ENCODE assay signal across 23 cellular contexts in genomic region chr3:52398670-52399081, GRCh38. TPM values are rescaled to one million over a fixed set of nuclear protein-coding genes. Genes with fewer than 3 reads are reported as not detected.
DNase-seq lines count a peak whose midpoint lies in the region; ATAC-seq, FAIRE-seq and TF ChIP-seq lines count a peak whose summit lies in the region.
"Had no signal": no experiment of that assay in that cellular context is flagged by ENCODE, and none has a peak within 500 bp of the region (broad histone marks: within the 10 kb centered on the region; RNA-seq: fewer than 3 reads in every experiment).

No MANE protein-coding gene starts in this region.

- H3K4me2 ChIP-seq in HepG2 (ENCODE audit: low read depth, low read length), result no peak overlapping the region
- H3K4me2 ChIP-seq: A549, BLaER1 had no signal

- POLR2A ChIA-PET in Panc1 (lab: Charles Lee) (interaction anchor here (0.6 kb wide), 1 partner anchor 120 kb away, joined by 4 read pairs; the partner anchor contains the start of gene WDR82), HepG2 (lab: Yijun Ruan, JAX) (no interaction called here)

- no peak for TF ChIP-seq RAD21 in HepG2 (CRISPR knock-in tag; IDR thresholded peaks at IDR 0.05)

- CTCF ChIA-PET in Panc1 (lab: Charles Lee) (no interaction called here), HepG2 (lab: Yijun Ruan, JAX; ENCODE audit: low intra/inter-chr PET ratio, low total read pairs) (no interaction called here)

- H3K36me3 ChIP-seq in cardiac muscle cell (peaks cover 20% of the 10 kb centered on the region), Panc1 (ENCODE audit: control insufficient read depth, insufficient read depth, low read length) (no peaks in the 10 kb centered on the region), HepG2 (replicated peaks in 1 of 2; ENCODE audit: control insufficient read depth in 1 of 2, insufficient read depth in 2 of 2, low read length in 2 of 2) (peaks cover 2 to 24% of the 10 kb centered on the region in 2 experiments; a peak in 4 of 5 replicates), upper lobe of right lung (peaks cover 30% of the 10 kb centered on the region)

- H3K4me3 ChIP-seq in cardiac muscle cell, result no peak overlapping the region
- no peak overlapping the region for H3K4me3 ChIP-seq in Panc1 (ENCODE audit: low read depth in 2 of 2, low read length in 2 of 2)
- H3K4me3 ChIP-seq in HepG2 (replicated peaks in 1 of 3; ENCODE audit: insufficient read depth in 1 of 3, low read depth in 2 of 3, low read length in 3 of 3), result no peak overlapping the region
- H3K4me3 ChIP-seq in upper lobe of right lung, result no peak overlapping the region
- H3K4me3 ChIP-seq: A549, BLaER1 had no signal

- no peaks in the 10 kb centered on the region for H3K79me2 ChIP-seq in HepG2 (ENCODE audit: insufficient read depth, low read length)

- H4K20me1 ChIP-seq in HepG2 (ENCODE audit: insufficient read depth, low read length), result no peaks in the 10 kb centered on the region

- ATAC-seq in left cardiac atrium, result no peak
- 0 out of 2 replicates have a peak, but pooled peaks have one; percentile 22 for ATAC-seq in Panc1
- ATAC-seq in HepG2, result peak; percentile 8; the same call in 2 of the 3 replicates
- no peak for ATAC-seq in upper lobe of right lung
- ATAC-seq: A549 had no signal

- H3K4me1 ChIP-seq in cardiac muscle cell (ENCODE audit: low read depth), result no peaks in the 10 kb centered on the region
- H3K4me1 ChIP-seq in Panc1 (ENCODE audit: control insufficient read depth, insufficient read depth, low read length), result no peaks in the 10 kb centered on the region
- H3K4me1 ChIP-seq in HepG2 (ENCODE audit: insufficient read depth, low read length), result peaks cover 12% of the 10 kb centered on the region; the same call in 1 of the 2 replicates
- no peaks in the 10 kb centered on the region for H3K4me1 ChIP-seq in upper lobe of right lung
- H3K4me1 ChIP-seq: A549, BLaER1 had no signal

- DNase-seq in cardiac muscle cell (ENCODE audit: low read depth in 1 of 2, low spot score in 1 of 2), result no peak
- no peak for DNase-seq in left cardiac atrium
- no peak for DNase-seq in Panc1 (ENCODE audit: low read depth, low spot score)
- no peak for DNase-seq in HepG2 (ENCODE audit: low spot score)
- peak; percentile 38 for DNase-seq in upper lobe of right lung
- no peak for DNase-seq in GM13976 (ENCODE audit: low spot score)
- no peak for DNase-seq in dermis blood vessel endothelial cell
- DNase-seq: CD4-positive, alpha-beta memory T cell; DMS153; GDM1; GOT3; MM.1S; NCI-H1092; NCI-H1436 treated with DMSO at 0.1 percent for 48 hours; NCI-H2081; NCI-H2171 treated with DMSO at 0.1 percent for 48 hours; NCI-H446; SIG-M5 had no signal

- BruUV-seq in Panc1 (replicated peaks; lab: Mats Ljungman, UMichigan), result no TSS peak
- no TSS peak for BruUV-seq in HepG2 (replicated peaks; lab: Mats Ljungman, UMichigan)

- peak overlapping the region; percentile 3 for H3K27ac ChIP-seq in cardiac muscle cell
- H3K27ac ChIP-seq in Panc1 (ENCODE audit: low read length), result no peak overlapping the region
- no peak overlapping the region for H3K27ac ChIP-seq in HepG2 (ENCODE audit: extremely low read length, insufficient read depth, low read length)
- H3K27ac ChIP-seq in upper lobe of right lung, result no peak overlapping the region
- H3K27ac ChIP-seq: A549, BLaER1 had no signal

- no peak overlapping the region for H3K9ac ChIP-seq in HepG2 (ENCODE audit: insufficient read depth, low read depth, low read length)
- H3K9ac ChIP-seq: BLaER1 had no signal

- TF ChIP-seq CTCF in cardiac muscle cell (IDR thresholded peaks at IDR 0.05; ENCODE audit: low read depth, low read length) (no peak), Panc1 (IDR thresholded peaks at IDR 0.05) (no peak), HepG2 (CRISPR knock-in tag; IDR thresholded peaks at IDR 0.05) (no peak), upper lobe of right lung (IDR thresholded peaks at IDR 0.05) (no peak), GM13976 (IDR thresholded peaks at IDR 0.05; ENCODE audit: borderline replicate concordance, control extremely low read depth, extremely low read depth, insufficient read depth, missing control alignments) (no peak)

- H3K9me3 ChIP-seq in cardiac muscle cell (ENCODE audit: low read depth) (no peaks in the 10 kb centered on the region), Panc1 (ENCODE audit: control insufficient read depth, insufficient read depth, low read depth, low read length) (no peaks in the 10 kb centered on the region), HepG2 (ENCODE audit: low read length) (no peaks in the 10 kb centered on the region), upper lobe of right lung (no peaks in the 10 kb centered on the region)
- H3K9me3 ChIP-seq: A549, BLaER1 had no signal

- in situ Hi-C loops in Panc1 (cut with HindIII; ENCODE audit: low pct_unique_long_range_greater_than_20kb, low sequenced_read_pairs), result no loop called here
- in situ Hi-C loops in HepG2 (cut with HindIII; ENCODE audit: extremely low pct_ligation_motif_present, low pct_unique_long_range_greater_than_20kb), result no loop called here
- in situ Hi-C loops in GM13976 (cut with MboI; ENCODE audit: low sequenced_read_pairs, unreplicated experiment), result no loop called here

- 0 out of 4 replicates have a peak, but pooled peaks of 1 of the 2 experiments have one; percentile 13 for TF ChIP-seq POLR2A in HepG2 (IDR thresholded peaks at IDR 0.05; ENCODE audit: insufficient read depth in 1 of 2, low read depth in 2 of 2, low read length in 2 of 2)

- WGBS in HepG2 (ENCODE audit: low lambda C conversion rate), result 80% methylated on average over 5 of the region's 5 CpGs

- intact Hi-C loops in left cardiac atrium (cut with DNase I) (no loop called here), Panc1 (cut with micrococcal nuclease; ENCODE audit: unreplicated experiment) (no loop called here), HepG2 (cut with micrococcal nuclease; ENCODE audit: unreplicated experiment) (no loop called here), upper lobe of right lung (cut with DNase I) (no loop called here)

- H3K27me3 ChIP-seq in cardiac muscle cell (no peaks in the 10 kb centered on the region), Panc1 (ENCODE audit: control insufficient read depth, insufficient read depth, low read length) (no peaks in the 10 kb centered on the region), HepG2 (ENCODE audit: control insufficient read depth in 1 of 2, insufficient read depth in 2 of 2, low read length in 2 of 2) (no peaks in the 10 kb centered on the region), upper lobe of right lung (no peaks in the 10 kb centered on the region)
- H3K27me3 ChIP-seq: BLaER1 had no signal

- H2AFZ ChIP-seq in HepG2 (ENCODE audit: low read length), result no peak overlapping the region

- FAIRE-seq in HepG2 (lab: Jason Lieb, UNC), result no peak
- FAIRE-seq: A549, RCC 7860 had no signal

- no peak for TF ChIP-seq EP300 in HepG2 (IDR thresholded peaks at IDR 0.05; ENCODE audit: low read depth in 2 of 2, low read length in 2 of 2)
- no peak for TF ChIP-seq EP300 in HepG2 (CRISPR knock-in tag; IDR thresholded peaks at IDR 0.05; ENCODE audit: borderline replicate concordance)

RNA-seq across cellular contexts. Expression of gene BAP1, which starts 11.1 kb away (rescaled TPM):
- total RNA-seq in cardiac muscle cell (100 and 115 TPM in 2 replicates), left cardiac atrium (10 to 100 TPM; 52.6 to 62.4 TPM), Panc1 (2021; ENCODE audit: unreplicated experiment) (69.6 TPM), HepG2 (2016; rRNA removed; fragmentation: Illumina TruSeq; extraction: Trizol) (46.9 and 59.1 TPM in 2 replicates), upper lobe of right lung (71.4 TPM), dermis blood vessel endothelial cell (72.7 and 92.1 TPM in 2 replicates)
- polyA plus RNA-seq in cardiac muscle cell (63.7 and 67.9 TPM in 2 replicates), HepG2 (2011; rRNA removed) (66.1 and 67.1 TPM in 2 replicates)
- polyA plus RNA-seq in Panc1 (2012; ENCODE audit: insufficient read length), result 73.4 TPM
- total RNA-seq in HepG2 (2016; cell fraction: cytosol; rRNA removed; fragmentation: Illumina TruSeq; extraction: Trizol; ENCODE audit: low read depth), result 21.1 and 21.7 TPM in 2 replicates
- total RNA-seq in HepG2 (2016; cell fraction: insoluble cytoplasmic fraction; rRNA removed; fragmentation: Illumina TruSeq; extraction: Trizol), result 42.9 and 60.4 TPM in 2 replicates
- 58.0 and 59.4 TPM in 2 replicates for total RNA-seq in HepG2 (2016; cell fraction: membrane; rRNA removed; fragmentation: Illumina TruSeq; extraction: Trizol)
- 36.8 and 40.5 TPM in 2 replicates for total RNA-seq in HepG2 (2016; cell fraction: nucleus; rRNA removed; fragmentation: Illumina TruSeq; extraction: Trizol)
- polyA plus RNA-seq in HepG2 (2011; cell fraction: cytosol; rRNA removed), result 48.2 and 60.5 TPM in 2 replicates
- 163 and 192 TPM in 2 replicates for polyA plus RNA-seq in HepG2 (2011; cell fraction: nucleus; rRNA removed)
- polyA plus RNA-seq in HepG2 (2012), result 45.8 and 59.1 TPM in 2 replicates
- polyA plus RNA-seq in HepG2 (2016; cell fraction: cytosol; fragmentation: Illumina TruSeq; extraction: Trizol; ENCODE audit: low read depth), result 15.5 and 16.5 TPM in 2 replicates
- 43.9 and 49.5 TPM in 2 replicates for polyA plus RNA-seq in HepG2 (2016; cell fraction: insoluble cytoplasmic fraction; fragmentation: Illumina TruSeq; extraction: Trizol; ENCODE audit: low read depth)
- polyA plus RNA-seq in HepG2 (2016; cell fraction: membrane; fragmentation: Illumina TruSeq; extraction: Trizol; ENCODE audit: low read depth), result 45.8 and 47.0 TPM in 2 replicates
- polyA plus RNA-seq in HepG2 (2016; cell fraction: nucleus; fragmentation: Illumina TruSeq; extraction: Trizol; ENCODE audit: insufficient read depth, low read depth), result 76.0 and 87.9 TPM in 2 replicates
- 109 and 119 TPM in 2 replicates for polyA minus RNA-seq in HepG2 (2011; rRNA and poly(A)+ RNA removed; ENCODE audit: low replicate concordance)
- 30.5 and 32.0 TPM in 2 replicates for polyA minus RNA-seq in HepG2 (2011; cell fraction: cytosol; rRNA and poly(A)+ RNA removed)
- polyA minus RNA-seq in HepG2 (2011; cell fraction: nucleus; rRNA and poly(A)+ RNA removed), result 42.9 and 47.1 TPM in 2 replicates

RNA-seq across cellular contexts. Expression of gene PHF7, which starts 11.8 kb away (rescaled TPM):
- total RNA-seq in cardiac muscle cell, result 14.2 and 22.9 TPM in 2 replicates
- 24.3 and 47.8 TPM in 2 replicates for polyA plus RNA-seq in cardiac muscle cell
- total RNA-seq in left cardiac atrium, result 10 to 100 TPM; 13.1 to 16.0 TPM
- 12.0 TPM for total RNA-seq in Panc1 (2021; ENCODE audit: unreplicated experiment)
- polyA plus RNA-seq in Panc1 (2012; ENCODE audit: insufficient read length), result 2.6 TPM
- total RNA-seq in HepG2 (2016; rRNA removed; fragmentation: Illumina TruSeq; extraction: Trizol), result 4.5 and 5.2 TPM in 2 replicates
- 6.6 and 9.4 TPM in 2 replicates for total RNA-seq in HepG2 (2016; cell fraction: cytosol; rRNA removed; fragmentation: Illumina TruSeq; extraction: Trizol; ENCODE audit: low read depth)
- 4.7 TPM in 2 replicates for total RNA-seq in HepG2 (2016; cell fraction: insoluble cytoplasmic fraction; rRNA removed; fragmentation: Illumina TruSeq; extraction: Trizol)
- total RNA-seq in HepG2 (2016; cell fraction: membrane; rRNA removed; fragmentation: Illumina TruSeq; extraction: Trizol), result 8.8 and 9.5 TPM in 2 replicates
- total RNA-seq in HepG2 (2016; cell fraction: nucleus; rRNA removed; fragmentation: Illumina TruSeq; extraction: Trizol), result 5.2 and 5.7 TPM in 2 replicates
- polyA plus RNA-seq in HepG2 (2011; rRNA removed), result 8.8 and 12.6 TPM in 2 replicates
- polyA plus RNA-seq in HepG2 (2011; cell fraction: cytosol; rRNA removed), result 5.8 and 6.9 TPM in 2 replicates
- polyA plus RNA-seq in HepG2 (2011; cell fraction: nucleus; rRNA removed), result 20.4 and 21.4 TPM in 2 replicates
- polyA plus RNA-seq in HepG2 (2012), result 6.3 and 8.7 TPM in 2 replicates
- polyA plus RNA-seq in HepG2 (2016; cell fraction: cytosol; fragmentation: Illumina TruSeq; extraction: Trizol; ENCODE audit: low read depth), result 4.0 and 5.7 TPM in 2 replicates
- 4.4 and 4.9 TPM in 2 replicates for polyA plus RNA-seq in HepG2 (2016; cell fraction: insoluble cytoplasmic fraction; fragmentation: Illumina TruSeq; extraction: Trizol; ENCODE audit: low read depth)
- 5.7 and 8.0 TPM in 2 replicates for polyA plus RNA-seq in HepG2 (2016; cell fraction: membrane; fragmentation: Illumina TruSeq; extraction: Trizol; ENCODE audit: low read depth)
- 11.1 and 11.4 TPM in 2 replicates for polyA plus RNA-seq in HepG2 (2016; cell fraction: nucleus; fragmentation: Illumina TruSeq; extraction: Trizol; ENCODE audit: insufficient read depth, low read depth)
- 6.1 and 6.8 TPM in 2 replicates for polyA minus RNA-seq in HepG2 (2011; rRNA and poly(A)+ RNA removed; ENCODE audit: low replicate concordance)
- polyA minus RNA-seq in HepG2 (2011; cell fraction: cytosol; rRNA and poly(A)+ RNA removed), result 3.0 and 4.6 TPM in 2 replicates
- polyA minus RNA-seq in HepG2 (2011; cell fraction: nucleus; rRNA and poly(A)+ RNA removed), result 17.4 and 17.6 TPM in 2 replicates
- total RNA-seq in upper lobe of right lung, result 6.8 TPM
- total RNA-seq in dermis blood vessel endothelial cell, result 2.9 and 4.4 TPM in 2 replicates

RNA-seq across cellular contexts. Expression of gene SEMA3G, which starts 46.2 kb away (rescaled TPM):
- total RNA-seq in cardiac muscle cell (6.5 and 13.6 TPM in 2 replicates), left cardiac atrium (10 to 100 TPM; 13.7 to 19.9 TPM), Panc1 (2021; ENCODE audit: unreplicated experiment) (1.6 TPM), HepG2 (2016; rRNA removed; fragmentation: Illumina TruSeq; extraction: Trizol) (2.0 and 6.1 TPM in 2 replicates), upper lobe of right lung (27.6 TPM), dermis blood vessel endothelial cell (30.5 and 30.9 TPM in 2 replicates)
- polyA plus RNA-seq in cardiac muscle cell (3.2 and 3.4 TPM in 2 replicates), HepG2 (2011; rRNA removed) (8.3 and 13.4 TPM in 2 replicates)
- 0.61 TPM for polyA plus RNA-seq in Panc1 (2012; ENCODE audit: insufficient read length)
- 0.44 and 0.61 TPM in 2 replicates for total RNA-seq in HepG2 (2016; cell fraction: cytosol; rRNA removed; fragmentation: Illumina TruSeq; extraction: Trizol; ENCODE audit: low read depth)
- total RNA-seq in HepG2 (2016; cell fraction: insoluble cytoplasmic fraction; rRNA removed; fragmentation: Illumina TruSeq; extraction: Trizol), result 1.9 and 7.2 TPM in 2 replicates
- total RNA-seq in HepG2 (2016; cell fraction: membrane; rRNA removed; fragmentation: Illumina TruSeq; extraction: Trizol), result 1.0 and 1.1 TPM in 2 replicates
- total RNA-seq in HepG2 (2016; cell fraction: nucleus; rRNA removed; fragmentation: Illumina TruSeq; extraction: Trizol), result 5.8 and 8.3 TPM in 2 replicates
- 8.0 and 10.3 TPM in 2 replicates for polyA plus RNA-seq in HepG2 (2011; cell fraction: cytosol; rRNA removed)
- 21.7 and 30.5 TPM in 2 replicates for polyA plus RNA-seq in HepG2 (2011; cell fraction: nucleus; rRNA removed)
- polyA plus RNA-seq in HepG2 (2012), result 14.2 and 15.4 TPM in 2 replicates
- 0.33 and 0.36 TPM in 2 replicates for polyA plus RNA-seq in HepG2 (2016; cell fraction: cytosol; fragmentation: Illumina TruSeq; extraction: Trizol; ENCODE audit: low read depth)
- polyA plus RNA-seq in HepG2 (2016; cell fraction: insoluble cytoplasmic fraction; fragmentation: Illumina TruSeq; extraction: Trizol; ENCODE audit: low read depth), result 1.4 and 2.1 TPM in 2 replicates
- 0.62 and 0.71 TPM in 2 replicates for polyA plus RNA-seq in HepG2 (2016; cell fraction: membrane; fragmentation: Illumina TruSeq; extraction: Trizol; ENCODE audit: low read depth)
- 8.4 and 8.8 TPM in 2 replicates for polyA plus RNA-seq in HepG2 (2016; cell fraction: nucleus; fragmentation: Illumina TruSeq; extraction: Trizol; ENCODE audit: insufficient read depth, low read depth)
- polyA minus RNA-seq in HepG2 (2011; rRNA and poly(A)+ RNA removed; ENCODE audit: low replicate concordance), result 1.2 and 22.3 TPM in 2 replicates
- 6.4 and 10.0 TPM in 2 replicates for polyA minus RNA-seq in HepG2 (2011; cell fraction: cytosol; rRNA and poly(A)+ RNA removed)
- polyA minus RNA-seq in HepG2 (2011; cell fraction: nucleus; rRNA and poly(A)+ RNA removed), result 11.9 and 12.6 TPM in 2 replicates
- total RNA-seq: LHCN-M2 had no signal

RNA-seq across cellular contexts. Expression of gene TNNC1, which starts 55.2 kb away (rescaled TPM):
- total RNA-seq in cardiac muscle cell (1,875 and 4,623 TPM in 2 replicates), left cardiac atrium (1,000 to 10,000 TPM; 2,841 to 3,233 TPM), Panc1 (2021; ENCODE audit: unreplicated experiment) (5.2 TPM), HepG2 (2016; rRNA removed; fragmentation: Illumina TruSeq; extraction: Trizol) (11.8 and 18.7 TPM in 2 replicates), upper lobe of right lung (88.9 TPM), dermis blood vessel endothelial cell (not detected in 2 replicates)
- polyA plus RNA-seq in cardiac muscle cell (1,312 and 3,313 TPM in 2 replicates), HepG2 (2011; rRNA removed) (36.4 and 39.5 TPM in 2 replicates)
- 7.4 TPM for polyA plus RNA-seq in Panc1 (2012; ENCODE audit: insufficient read length)
- 4.4 and 4.6 TPM in 2 replicates for total RNA-seq in HepG2 (2016; cell fraction: cytosol; rRNA removed; fragmentation: Illumina TruSeq; extraction: Trizol; ENCODE audit: low read depth)
- 13.2 and 20.1 TPM in 2 replicates for total RNA-seq in HepG2 (2016; cell fraction: insoluble cytoplasmic fraction; rRNA removed; fragmentation: Illumina TruSeq; extraction: Trizol)
- total RNA-seq in HepG2 (2016; cell fraction: membrane; rRNA removed; fragmentation: Illumina TruSeq; extraction: Trizol), result 2.5 and 5.3 TPM in 2 replicates
- 5.4 and 5.7 TPM in 2 replicates for total RNA-seq in HepG2 (2016; cell fraction: nucleus; rRNA removed; fragmentation: Illumina TruSeq; extraction: Trizol)
- 53.0 and 54.8 TPM in 2 replicates for polyA plus RNA-seq in HepG2 (2011; cell fraction: cytosol; rRNA removed)
- 14.3 and 16.8 TPM in 2 replicates for polyA plus RNA-seq in HepG2 (2011; cell fraction: nucleus; rRNA removed)
- polyA plus RNA-seq in HepG2 (2012), result 10.9 and 12.3 TPM in 2 replicates
- polyA plus RNA-seq in HepG2 (2016; cell fraction: cytosol; fragmentation: Illumina TruSeq; extraction: Trizol; ENCODE audit: low read depth), result 3.3 and 4.0 TPM in 2 replicates
- polyA plus RNA-seq in HepG2 (2016; cell fraction: insoluble cytoplasmic fraction; fragmentation: Illumina TruSeq; extraction: Trizol; ENCODE audit: low read depth), result 17.1 and 18.1 TPM in 2 replicates
- 2.7 and 3.3 TPM in 2 replicates for polyA plus RNA-seq in HepG2 (2016; cell fraction: membrane; fragmentation: Illumina TruSeq; extraction: Trizol; ENCODE audit: low read depth)
- polyA plus RNA-seq in HepG2 (2016; cell fraction: nucleus; fragmentation: Illumina TruSeq; extraction: Trizol; ENCODE audit: insufficient read depth, low read depth), result 6.6 and 10.5 TPM in 2 replicates
- 7.0 and 8.2 TPM in 2 replicates for polyA minus RNA-seq in HepG2 (2011; rRNA and poly(A)+ RNA removed; ENCODE audit: low replicate concordance)
- polyA minus RNA-seq in HepG2 (2011; cell fraction: cytosol; rRNA and poly(A)+ RNA removed), result 4.5 and 5.4 TPM in 2 replicates
- polyA minus RNA-seq in HepG2 (2011; cell fraction: nucleus; rRNA and poly(A)+ RNA removed), result 4.5 and 4.6 TPM in 2 replicates
- total RNA-seq: Daoy had no signal

RNA-seq across cellular contexts. Expression of gene NISCH, which starts 56.7 kb away (rescaled TPM):
- total RNA-seq in cardiac muscle cell, result 131 and 205 TPM in 2 replicates
- polyA plus RNA-seq in cardiac muscle cell, result 80.8 and 108 TPM in 2 replicates
- total RNA-seq in left cardiac atrium, result 10 to 100 TPM; 45.9 to 49.0 TPM
- total RNA-seq in Panc1 (2021; ENCODE audit: unreplicated experiment), result 63.4 TPM
- 59.1 TPM for polyA plus RNA-seq in Panc1 (2012; ENCODE audit: insufficient read length)
- 15.3 and 27.0 TPM in 2 replicates for total RNA-seq in HepG2 (2016; rRNA removed; fragmentation: Illumina TruSeq; extraction: Trizol)
- total RNA-seq in HepG2 (2016; cell fraction: cytosol; rRNA removed; fragmentation: Illumina TruSeq; extraction: Trizol; ENCODE audit: low read depth), result 10.8 and 11.5 TPM in 2 replicates
- total RNA-seq in HepG2 (2016; cell fraction: insoluble cytoplasmic fraction; rRNA removed; fragmentation: Illumina TruSeq; extraction: Trizol), result 10.9 and 25.7 TPM in 2 replicates
- total RNA-seq in HepG2 (2016; cell fraction: membrane; rRNA removed; fragmentation: Illumina TruSeq; extraction: Trizol), result 11.3 and 12.4 TPM in 2 replicates
- total RNA-seq in HepG2 (2016; cell fraction: nucleus; rRNA removed; fragmentation: Illumina TruSeq; extraction: Trizol), result 36.6 and 40.4 TPM in 2 replicates
- 47.6 and 63.0 TPM in 2 replicates for polyA plus RNA-seq in HepG2 (2011; rRNA removed)
- polyA plus RNA-seq in HepG2 (2011; cell fraction: cytosol; rRNA removed), result 17.8 and 20.4 TPM in 2 replicates
- polyA plus RNA-seq in HepG2 (2011; cell fraction: nucleus; rRNA removed), result 441 and 512 TPM in 2 replicates
- polyA plus RNA-seq in HepG2 (2012), result 31.6 and 39.4 TPM in 2 replicates
- 3.2 and 3.7 TPM in 2 replicates for polyA plus RNA-seq in HepG2 (2016; cell fraction: cytosol; fragmentation: Illumina TruSeq; extraction: Trizol; ENCODE audit: low read depth)
- polyA plus RNA-seq in HepG2 (2016; cell fraction: insoluble cytoplasmic fraction; fragmentation: Illumina TruSeq; extraction: Trizol; ENCODE audit: low read depth), result 9.4 and 12.9 TPM in 2 replicates
- polyA plus RNA-seq in HepG2 (2016; cell fraction: membrane; fragmentation: Illumina TruSeq; extraction: Trizol; ENCODE audit: low read depth), result 6.4 and 6.7 TPM in 2 replicates
- 96.6 and 101 TPM in 2 replicates for polyA plus RNA-seq in HepG2 (2016; cell fraction: nucleus; fragmentation: Illumina TruSeq; extraction: Trizol; ENCODE audit: insufficient read depth, low read depth)
- polyA minus RNA-seq in HepG2 (2011; rRNA and poly(A)+ RNA removed; ENCODE audit: low replicate concordance), result 50.0 and 58.0 TPM in 2 replicates
- polyA minus RNA-seq in HepG2 (2011; cell fraction: cytosol; rRNA and poly(A)+ RNA removed), result 15.2 and 15.4 TPM in 2 replicates
- polyA minus RNA-seq in HepG2 (2011; cell fraction: nucleus; rRNA and poly(A)+ RNA removed), result 97.0 and 102 TPM in 2 replicates
- total RNA-seq in upper lobe of right lung, result 94.6 TPM
- total RNA-seq in dermis blood vessel endothelial cell, result 72.8 and 106 TPM in 2 replicates

Comparison
In these comparisons a context has a peak if more than half of its experiments do, and no peak if none do; other contexts are left out.
1. ATAC-seq: peak in Panc1 (single experiment) and HepG2 (single experiment); none in left cardiac atrium (0 of 2) and upper lobe of right lung (single experiment).